In genomic region chr4:113531572-113531971, GRCh38 we compare ENCODE assay signal across 27 cellular contexts.
"Had no signal": no experiment of that assay in that cellular context is flagged by ENCODE, and none has a peak within 500 bp of the region (broad histone marks: within the 10 kb centered on the region; RNA-seq: fewer than 3 reads in every experiment).

No MANE protein-coding gene starts in this region.

- ATAC-seq: heart right ventricle; left ventricle myocardium superior; lower lobe of right lung; natural killer cell; psoas muscle; right cardiac atrium; stimulated activated effector memory CD8-positive, alpha-beta T cell treated with anti-CD3 and anti-CD28 coated beads, Interleukin-12 subunit alpha, Interleukin-12 subunit beta, amount 100 ng/mL, for 72 hours had no signal

- H3K27ac Mint-ChIP-seq: memory B cell; natural killer cell; stimulated activated effector memory CD8-positive, alpha-beta T cell treated with anti-CD3 and anti-CD28 coated beads, Interleukin-12 subunit alpha, Interleukin-12 subunit beta, amount 100 ng/mL, for 72 hours; type B pancreatic cell had no signal

- H3K36me3 ChIP-seq: ovary had no signal

- H3K4me3 Mint-ChIP-seq: memory B cell; natural killer cell; stimulated activated effector memory CD8-positive, alpha-beta T cell treated with anti-CD3 and anti-CD28 coated beads, Interleukin-12 subunit alpha, Interleukin-12 subunit beta, amount 100 ng/mL, for 72 hours; type B pancreatic cell had no signal

- H3K27me3 ChIP-seq: esophagus muscularis mucosa, heart right ventricle, ovary, sigmoid colon, stomach, testis, tibial artery had no signal

- H3K9me3 ChIP-seq: esophagus muscularis mucosa, heart right ventricle, lower lobe of right lung, ovary, psoas muscle, sigmoid colon, stomach, testis, tibial artery had no signal

- DNase-seq: dermis blood vessel endothelial cell; effector memory CD4-positive, alpha-beta T cell; foreskin melanocyte; glutamatergic neuron; heart right ventricle; hippocampal formation; islet precursor cell; left ventricle myocardium superior; lower lobe of right lung; natural killer cell; occipital lobe; ovary; posterior cingulate gyrus; psoas muscle; right cardiac atrium; sigmoid colon; stimulated activated CD4-positive, alpha-beta T cell treated with anti-CD3 and anti-CD28 coated beads, Interleukin-2, amount 100 ng/mL, for 24 hours; stimulated activated CD4-positive, alpha-beta T cell treated with anti-CD3 and anti-CD28 coated beads, Interleukin-4, amount 100 ng/mL, for 24 hours; stimulated activated naive CD4-positive, alpha-beta T cell treated with Interleukin-2 at 50 U/mL for 16 hours; stomach; testis; tibial artery had no signal

- H3K36me3 Mint-ChIP-seq: natural killer cell had no signal

- H3K4me3 ChIP-seq: coronary artery, esophagus muscularis mucosa, heart right ventricle, lower lobe of right lung, ovary, psoas muscle, sigmoid colon, stomach, testis, tibial artery had no signal

- H3K9me3 Mint-ChIP-seq: memory B cell; natural killer cell; stimulated activated effector memory CD8-positive, alpha-beta T cell treated with anti-CD3 and anti-CD28 coated beads, Interleukin-12 subunit alpha, Interleukin-12 subunit beta, amount 100 ng/mL, for 72 hours; type B pancreatic cell had no signal

- H3K27me3 Mint-ChIP-seq: memory B cell, type B pancreatic cell had no signal

- H3K4me1 ChIP-seq: lower lobe of right lung, psoas muscle, testis had no signal

- H3K4me1 Mint-ChIP-seq: memory B cell, natural killer cell had no signal

- H3K27ac ChIP-seq: coronary artery, esophagus muscularis mucosa, heart right ventricle, lower lobe of right lung, ovary, psoas muscle, sigmoid colon, stomach, testis, tibial artery had no signal
